18 cellular contexts compared by ENCODE assay signal in genomic region chr16:87561200-87562105, GRCh38. TPM values are rescaled to one million over a fixed set of nuclear protein-coding genes. Genes with fewer than 3 reads are reported as not detected.
"Had no signal": no experiment of that assay in that cellular context is flagged by ENCODE, and none has a peak within 500 bp of the region (broad histone marks: within the 10 kb centered on the region; RNA-seq: fewer than 3 reads in every experiment).

No MANE protein-coding gene starts in this region.

- H3K27me3 ChIP-seq: breast epithelium, colonic mucosa, sigmoid colon, uterus had no signal

- DNase-seq: activated CD4-positive, alpha-beta T cell treated with anti-CD3 and anti-CD28 coated beads for 4 hours; activated CD4-positive, alpha-beta T cell treated with anti-CD3 and anti-CD28 coated beads, Interleukin-2, amount 50 U/mL, for 4 hours; activated naive CD4-positive, alpha-beta T cell; activated T-cell treated with anti-CD3 and anti-CD28 coated beads for 4 hours; glutamatergic neuron; naive B cell; nephron progenitor cell; sigmoid colon; uterus had no signal

- H3K79me2 ChIP-seq: parathyroid adenoma had no signal

- H3K9me3 ChIP-seq: colonic mucosa, gastrocnemius medialis, psoas muscle, sigmoid colon, thoracic aorta, uterus had no signal

- H3K4me3 ChIP-seq: breast epithelium, colonic mucosa, gastrocnemius medialis, psoas muscle, sigmoid colon, thoracic aorta, uterus had no signal

- H2AFZ ChIP-seq: parathyroid adenoma had no signal

- H3K36me3 ChIP-seq: breast epithelium, colonic mucosa, gastrocnemius medialis, sigmoid colon, thoracic aorta, uterus had no signal

- FAIRE-seq: endometrium, small intestine had no signal

- H3K4me1 ChIP-seq: breast epithelium, colonic mucosa, gastrocnemius medialis, parathyroid adenoma, psoas muscle, uterus had no signal

- H3K27ac ChIP-seq: breast epithelium, colonic mucosa, epithelial cell of prostate, parathyroid adenoma, psoas muscle, sigmoid colon, thoracic aorta, uterus had no signal

- H3K9ac ChIP-seq: parathyroid adenoma had no signal

RNA-seq across cellular contexts. Expression of gene JPH3, which starts 40.9 kb away (rescaled TPM):
- total RNA-seq: gastrocnemius medialis, thoracic aorta had no signal
